21 cellular contexts compared by ENCODE assay signal in genomic region chr3:20741381-20741780, GRCh38.
A peak's percentile ranks its signal among the peaks of the same experiment; 100 is the strongest.
DNase-seq lines count a peak whose midpoint lies in the region; ATAC-seq, FAIRE-seq and TF ChIP-seq lines count a peak whose summit lies in the region.
"Had no signal": no experiment of that assay in that cellular context is flagged by ENCODE, and none has a peak within 500 bp of the region (broad histone marks: within the 10 kb centered on the region; RNA-seq: fewer than 3 reads in every experiment).

No MANE protein-coding gene starts in this region.

- H3K9me2 ChIP-seq in SK-N-SH = no peaks in the 10 kb centered on the region

- H3K4me2 ChIP-seq in SK-N-SH = no peak overlapping the region
- no peak overlapping the region for H3K4me2 ChIP-seq in astrocyte (ENCODE audit: low read length)
- H3K4me2 ChIP-seq: A549; BLaER1 treated with 17β-estradiol and CSF1 and Interleukin-3, amounts not matched to agents 10 nM and 100 nM had no signal

- H2AFZ ChIP-seq in SK-N-SH (ENCODE audit: low read depth) (no peak overlapping the region), astrocyte (ENCODE audit: low read depth, low read length) (no peak overlapping the region)

- H3K36me3 Mint-ChIP-seq in astrocyte (ENCODE audit: low read depth, unreplicated experiment) = no peaks in the 10 kb centered on the region
- H3K36me3 Mint-ChIP-seq in activated naive CD4-positive, alpha-beta T cell treated with anti-CD3 and anti-CD28 coated beads, Interleukin-2, amount 10 ng/mL, durations not matched to agents 7 days and 5 days = no peaks in the 10 kb centered on the region
- H3K36me3 Mint-ChIP-seq: CD8-positive, alpha-beta T cell had no signal

- TF ChIP-seq EP300 in SK-N-SH (IDR thresholded peaks at IDR 0.05; ENCODE audit: borderline replicate concordance in 1 of 2, low read depth in 1 of 2, low read length in 1 of 2) = no peak

- H3K36me3 ChIP-seq in SK-N-SH (replicated peaks in 1 of 2; ENCODE audit: control insufficient read depth in 1 of 2, insufficient read depth in 2 of 2, low read length in 1 of 2) = no peaks in the 10 kb centered on the region
- H3K36me3 ChIP-seq in astrocyte (ENCODE audit: insufficient read depth, low read length) = no peaks in the 10 kb centered on the region
- H3K36me3 ChIP-seq in uterus = no peaks in the 10 kb centered on the region
- H3K36me3 ChIP-seq in prostate gland = no peaks in the 10 kb centered on the region
- H3K36me3 ChIP-seq: BLaER1 treated with 17β-estradiol and CSF1 and Interleukin-3, amounts not matched to agents 10 nM and 100 nM had no signal

- H3K27ac Mint-ChIP-seq in astrocyte (ENCODE audit: unreplicated experiment) = no peak overlapping the region
- H3K27ac Mint-ChIP-seq in activated naive CD4-positive, alpha-beta T cell treated with anti-CD3 and anti-CD28 coated beads, Interleukin-2, amount 10 ng/mL, durations not matched to agents 7 days and 5 days = no peak overlapping the region
- H3K27ac Mint-ChIP-seq: CD8-positive, alpha-beta T cell; HFFc6 had no signal

- DNase-seq in SK-N-SH (no peak), astrocyte (ENCODE audit: low read depth) (peak; percentile 70), kidney tubule cell (ENCODE audit: low spot score) (peak; percentile 1), uterus (no peak), dorsolateral prefrontal cortex (no peak), prostate gland (ENCODE audit: low spot score) (no peak)
- DNase-seq in activated naive CD4-positive, alpha-beta T cell treated with anti-CD3 and anti-CD28 coated beads, Interleukin-2, amount 10 ng/mL, durations not matched to agents 7 days and 5 days = no peak
- DNase-seq: Calu3; CD8-positive, alpha-beta T cell; DMS79 treated with DMSO at 0.1 percent for 48 hours; EL; GOT3; H7; HFFc6 had no signal

- TF ChIP-seq CTCF in SK-N-SH (IDR thresholded peaks at IDR 0.05) (no peak), astrocyte (IDR thresholded peaks at IDR 0.05; ENCODE audit: insufficient read depth, low read depth, low read length) (no peak), uterus (IDR thresholded peaks at IDR 0.05) (no peak), dorsolateral prefrontal cortex (IDR thresholded peaks at IDR 0.05 in 54 of 56, conservative IDR thresholded peaks at IDR 0.05 in 2 of 56; ENCODE audit: low read depth in 1 of 56, partially characterized antibody in 56 of 56) (no peak), prostate gland (IDR thresholded peaks at IDR 0.05) (no peak)

- no peaks in the 10 kb centered on the region for H3K9me3 Mint-ChIP-seq in astrocyte (ENCODE audit: unreplicated experiment)
- peaks cover 4% of the 10 kb centered on the region for H3K9me3 Mint-ChIP-seq in activated naive CD4-positive, alpha-beta T cell treated with anti-CD3 and anti-CD28 coated beads, Interleukin-2, amount 10 ng/mL, durations not matched to agents 7 days and 5 days
- H3K9me3 Mint-ChIP-seq: CD8-positive, alpha-beta T cell; HFFc6 had no signal

- H3K79me2 ChIP-seq in SK-N-SH (ENCODE audit: insufficient read depth) = no peaks in the 10 kb centered on the region
- no peaks in the 10 kb centered on the region for H3K79me2 ChIP-seq in astrocyte (ENCODE audit: insufficient read depth, low read length)

- intact Hi-C loops in uterus (cut with DNase I; ENCODE audit: low total_unique reads) = no loop called here
- intact Hi-C loops in dorsolateral prefrontal cortex (cut with DNase I) = no loop called here
- intact Hi-C loops in prostate gland (cut with DNase I) = no loop called here

- H3K27me3 ChIP-seq in SK-N-SH (ENCODE audit: insufficient read depth) (no peaks in the 10 kb centered on the region), astrocyte (ENCODE audit: insufficient read depth, low read length) (no peaks in the 10 kb centered on the region), uterus (no peaks in the 10 kb centered on the region), dorsolateral prefrontal cortex (no peaks in the 10 kb centered on the region), prostate gland (replicated peaks; ENCODE audit: insufficient read depth) (no peaks in the 10 kb centered on the region)
- H3K27me3 ChIP-seq: BLaER1 treated with 17β-estradiol and CSF1 and Interleukin-3, amounts not matched to agents 10 nM and 100 nM had no signal

- no peak overlapping the region for H3K4me3 Mint-ChIP-seq in astrocyte (ENCODE audit: unreplicated experiment)
- H3K4me3 Mint-ChIP-seq in activated naive CD4-positive, alpha-beta T cell treated with anti-CD3 and anti-CD28 coated beads, Interleukin-2, amount 10 ng/mL, durations not matched to agents 7 days and 5 days = no peak overlapping the region
- H3K4me3 Mint-ChIP-seq: CD8-positive, alpha-beta T cell; HFFc6 had no signal

- no peak for TF ChIP-seq POLR2A in uterus (IDR thresholded peaks at IDR 0.05)
- TF ChIP-seq POLR2A in prostate gland (IDR thresholded peaks at IDR 0.05) = no peak

- POLR2A ChIA-PET in SK-N-SH (lab: Yijun Ruan, JAX) = no interaction called here

- ATAC-seq in SK-N-SH treated with all-trans-retinoic acid at 6 μM for 48 hours = no peak
- ATAC-seq: A549; CD8-positive, alpha-beta T cell; GM12878; HCT116 had no signal

- H3K9ac ChIP-seq in SK-N-SH (no peak overlapping the region), astrocyte (ENCODE audit: low read length) (no peak overlapping the region)
- H3K9ac ChIP-seq: BLaER1 treated with 17β-estradiol and CSF1 and Interleukin-3, amounts not matched to agents 10 nM and 100 nM had no signal

- H4K20me1 ChIP-seq in SK-N-SH (ENCODE audit: insufficient read depth) = no peaks in the 10 kb centered on the region
- no peaks in the 10 kb centered on the region for H4K20me1 ChIP-seq in astrocyte (ENCODE audit: insufficient read depth, low read length)
- H4K20me1 ChIP-seq: BLaER1 treated with 17β-estradiol and CSF1 and Interleukin-3, amounts not matched to agents 10 nM and 100 nM had no signal

- FAIRE-seq in astrocyte (lab: Jason Lieb, UNC) = no peak
- FAIRE-seq: A549, GM12878, HTR-8/SVneo had no signal

- TF ChIP-seq RAD21 in SK-N-SH (IDR thresholded peaks at IDR 0.05; ENCODE audit: low read length) = no peak

- no peak overlapping the region for H3K4me3 ChIP-seq in SK-N-SH (ENCODE audit: low read depth in 2 of 2, low read length in 1 of 2)
- no peak overlapping the region for H3K4me3 ChIP-seq in astrocyte (ENCODE audit: insufficient read depth, low read depth, low read length)
- H3K4me3 ChIP-seq in uterus = no peak overlapping the region
- no peak overlapping the region for H3K4me3 ChIP-seq in dorsolateral prefrontal cortex
- no peak overlapping the region for H3K4me3 ChIP-seq in prostate gland
- H3K4me3 ChIP-seq: A549; BLaER1 treated with 17β-estradiol and CSF1 and Interleukin-3, amounts not matched to agents 10 nM and 100 nM; GM12878 had no signal

- H3K4me1 Mint-ChIP-seq in astrocyte (ENCODE audit: low read depth, unreplicated experiment) = peaks cover 10% of the 10 kb centered on the region
- H3K4me1 Mint-ChIP-seq in activated naive CD4-positive, alpha-beta T cell treated with anti-CD3 and anti-CD28 coated beads, Interleukin-2, amount 10 ng/mL, durations not matched to agents 7 days and 5 days = no peaks in the 10 kb centered on the region

- H3K27ac ChIP-seq in SK-N-SH (ENCODE audit: low read depth in 2 of 2, low read length in 1 of 2) = no peak overlapping the region
- no peak overlapping the region for H3K27ac ChIP-seq in astrocyte (ENCODE audit: low read depth, low read length)
- H3K27ac ChIP-seq in uterus = no peak overlapping the region
- H3K27ac ChIP-seq in dorsolateral prefrontal cortex = no peak overlapping the region
- no peak overlapping the region for H3K27ac ChIP-seq in prostate gland
- H3K27ac ChIP-seq: 22Rv1; A549; BLaER1 treated with 17β-estradiol and CSF1 and Interleukin-3, amounts not matched to agents 10 nM and 100 nM had no signal

- H3F3A ChIP-seq in SK-N-SH (replicated peaks; ENCODE audit: insufficient read depth) = no peaks in the 10 kb centered on the region

- H3K9me3 ChIP-seq in SK-N-SH (no peaks in the 10 kb centered on the region), astrocyte (ENCODE audit: insufficient read depth, low read depth, low read length) (no peaks in the 10 kb centered on the region), uterus (no peaks in the 10 kb centered on the region), prostate gland (no peaks in the 10 kb centered on the region)
- H3K9me3 ChIP-seq: A549; BLaER1 treated with 17β-estradiol and CSF1 and Interleukin-3, amounts not matched to agents 10 nM and 100 nM had no signal

- CTCF ChIA-PET in SK-N-SH (lab: Yijun Ruan, JAX) = no interaction called here
- CTCF ChIA-PET in activated naive CD4-positive, alpha-beta T cell treated with anti-CD3 and anti-CD28 coated beads, Interleukin-2, amount 10 ng/mL, durations not matched to agents 7 days and 5 days (lab: Charles Lee) = no interaction called here

- H3K4me1 ChIP-seq in SK-N-SH (ENCODE audit: control insufficient read depth in 1 of 2, insufficient read depth in 2 of 2, low read depth in 1 of 2, low read length in 1 of 2) = no peaks in the 10 kb centered on the region; a peak in 1 of 4 replicates
- H3K4me1 ChIP-seq in astrocyte (ENCODE audit: insufficient read depth, low read length) = no peaks in the 10 kb centered on the region
- H3K4me1 ChIP-seq in uterus = no peaks in the 10 kb centered on the region
- H3K4me1 ChIP-seq in prostate gland (replicated peaks) = no peaks in the 10 kb centered on the region
- H3K4me1 ChIP-seq: A549; BLaER1 treated with 17β-estradiol and CSF1 and Interleukin-3, amounts not matched to agents 10 nM and 100 nM had no signal

- H3K27me3 Mint-ChIP-seq in astrocyte (ENCODE audit: low read depth, unreplicated experiment) = no peaks in the 10 kb centered on the region
- H3K27me3 Mint-ChIP-seq in activated naive CD4-positive, alpha-beta T cell treated with anti-CD3 and anti-CD28 coated beads, Interleukin-2, amount 10 ng/mL, durations not matched to agents 7 days and 5 days = no peaks in the 10 kb centered on the region

TF ChIP-seq in SK-N-SH treated with all-trans-retinoic acid at 6 μM for 48 hours, 23 proteins besides CTCF, POLR2A, EP300 and RAD21 (continues in another document):
- peak; percentile 43 for TF ChIP-seq ISL1 (CRISPR knock-in tag; IDR thresholded peaks at IDR 0.05)

TF ChIP-seq in SK-N-SH, 30 proteins besides CTCF, POLR2A, EP300 and RAD21 (continues in another document):
- TF ChIP-seq USF2 (IDR thresholded peaks at IDR 0.05; ENCODE audit: borderline replicate concordance, low read depth, low read length) (no peak), POLR2AphosphoS5 (IDR thresholded peaks at IDR 0.05; ENCODE audit: low read depth, low read length) (no peak), CHD2 (IDR thresholded peaks at IDR 0.05; ENCODE audit: low read length, partially characterized antibody) (no peak), RFX5 (IDR thresholded peaks at IDR 0.05; ENCODE audit: low read length) (no peak), TEAD4 (IDR thresholded peaks at IDR 0.05; ENCODE audit: borderline replicate concordance, insufficient read depth) (no peak), TCF12 (IDR thresholded peaks at IDR 0.05) (no peak)

Comparison
In these comparisons a context has a peak if more than half of its experiments do, and no peak if none do; other contexts are left out.
1. DNase-seq: peak in astrocyte (single experiment) and kidney tubule cell (single experiment); none in SK-N-SH (single experiment), activated naive CD4-positive, alpha-beta T cell treated with anti-CD3 and anti-CD28 coated beads, Interleukin-2, amount 10 ng/mL, durations not matched to agents 7 days and 5 days (single experiment), uterus (0 of 2), dorsolateral prefrontal cortex (0 of 10) and prostate gland (single experiment).